11 cellular contexts compared by ENCODE assay signal in the genomic region with DNA sequence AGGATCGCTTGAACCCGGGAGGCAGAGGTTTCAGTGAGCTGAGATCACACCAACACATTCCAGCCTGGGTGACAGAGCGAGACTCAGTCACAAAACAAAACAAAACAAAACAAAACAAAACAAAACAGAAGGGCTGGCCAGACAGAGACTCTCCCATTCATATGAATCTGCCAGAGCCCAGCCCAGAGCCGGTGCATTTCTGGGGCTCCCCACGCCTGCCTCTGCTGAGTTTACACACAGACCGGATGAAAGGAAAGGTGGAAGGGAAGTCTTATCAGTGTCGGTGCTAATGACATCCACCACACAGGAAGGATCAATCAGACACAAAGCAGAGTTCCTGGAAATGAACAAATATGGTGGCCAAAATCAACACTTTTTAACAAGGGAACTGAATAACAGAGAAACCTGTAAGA. TPM values are rescaled to one million over a fixed set of nuclear protein-coding genes. Genes with fewer than 3 reads are reported as not detected.
DNase-seq lines count a peak whose midpoint lies in the region; TF ChIP-seq lines count a peak whose summit lies in the region.
"Had no signal": no experiment of that assay in that cellular context is flagged by ENCODE, and none has a peak within 500 bp of the region (broad histone marks: within the 10 kb centered on the region; RNA-seq: fewer than 3 reads in every experiment).

No MANE protein-coding gene starts in this region.

- no peaks in the 10 kb centered on the region for H3K9me3 ChIP-seq in KOPT-K1 (ENCODE audit: insufficient read depth, low read length, poor library complexity, severe bottlenecking)
- no peaks in the 10 kb centered on the region for H3K9me3 ChIP-seq in A673 (ENCODE audit: low read depth, low read length, poor library complexity, severe bottlenecking)

- POLR2A ChIA-PET in A673 (lab: Charles Lee; ENCODE audit: low non-redundant PET) = no interaction called here

- H3K4me3 ChIP-seq in lower leg skin (ENCODE audit: low read depth, poor library complexity, severe bottlenecking) (no peak overlapping the region), A673 (ENCODE audit: low read depth, low read length, poor library complexity, severe bottlenecking) (no peak overlapping the region), coronary artery (no peak overlapping the region)

- TF ChIP-seq CTCF in lower leg skin (IDR thresholded peaks at IDR 0.05) (no peak), A673 (conservative IDR thresholded peaks at IDR 0.05; ENCODE audit: low read depth, low read length) (no peak), coronary artery (IDR thresholded peaks at IDR 0.05) (no peak)

- H3K4me1 ChIP-seq in A673 (ENCODE audit: insufficient read depth, low read length, poor library complexity, severe bottlenecking) = no peaks in the 10 kb centered on the region

- CTCF ChIA-PET in A673 (lab: Charles Lee) = no interaction called here

- no peaks in the 10 kb centered on the region for H3K27me3 ChIP-seq in A673 (replicated peaks; ENCODE audit: insufficient read depth, low read depth, low read length, poor library complexity)

- no TSS peak for BruUV-seq in A673 (replicated peaks; lab: Mats Ljungman, UMichigan)

- H3K36me3 ChIP-seq in KOPT-K1 (ENCODE audit: insufficient read depth, low read length) (no peaks in the 10 kb centered on the region), A673 (ENCODE audit: insufficient read depth, low read length, poor library complexity, severe bottlenecking) (no peaks in the 10 kb centered on the region)

- intact Hi-C loops in lower leg skin (cut with DNase I; ENCODE audit: low total_unique reads) = no loop called here
- intact Hi-C loops in A673 (cut with micrococcal nuclease; ENCODE audit: unreplicated experiment) = no loop called here

- H3K27ac ChIP-seq in KOPT-K1 (ENCODE audit: low read depth, low read length, poor library complexity, severe bottlenecking) (peak overlapping the region; percentile 57), epithelial cell of prostate (peak overlapping the region; percentile 3), A673 (ENCODE audit: low read depth, low read length, poor library complexity, severe bottlenecking) (no peak overlapping the region), coronary artery (no peak overlapping the region)

- 39 to 55% methylated on average over 7 of the region's 7 CpGs for WGBS in lower leg skin, 2 donors

- peak; percentile 46 to 49 for DNase-seq in activated CD4-positive, alpha-beta T cell treated with anti-CD3 and anti-CD28 coated beads, Interleukin-2, amount 50 U/mL, for 48 hours
- DNase-seq in epithelial cell of prostate (ENCODE audit: low read depth, low spot score) (no peak), lower leg skin (ENCODE audit: low spot score in 2 of 2) (no peak), A673 (ENCODE audit: low spot score) (no peak), coronary artery (ENCODE audit: low spot score) (no peak), NCI-H1436 treated with DMSO at 0.1 percent for 48 hours (lab: John Stamatoyannopoulos, UW) (no peak)
- peak; percentile 17 for DNase-seq in stimulated activated CD4-positive, alpha-beta T cell treated with anti-CD3 and anti-CD28 coated beads, Interleukin-12 subunit alpha, Interleukin-12 subunit beta, amount 100 ng/mL, for 4 hours
- DNase-seq: DMS 273 treated with DMSO at 0.1 percent for 48 hours, H9, NCI-H446 had no signal

- TF ChIP-seq POLR2A in lower leg skin (IDR thresholded peaks at IDR 0.05) = no peak

RNA-seq across cellular contexts. Expression of gene TRAPPC6A, which starts 6.8 kb away (rescaled TPM):
- 10 to 100 TPM; 36.0 to 52.3 (median 47.9) TPM for total RNA-seq in lower leg skin
- total RNA-seq in A673 (2021) = 5.8 and 8.8 TPM in 2 replicates

RNA-seq across cellular contexts. Expression of gene BLOC1S3, which starts 7.4 kb away (rescaled TPM):
- total RNA-seq in lower leg skin = 10 to 100 TPM; 26.6 to 65.1 (median 31.4) TPM
- total RNA-seq in A673 (2021) = 8.7 and 9.1 TPM in 2 replicates

RNA-seq across cellular contexts. Expression of gene NKPD1, which starts 10.4 kb away (rescaled TPM):
- total RNA-seq in lower leg skin = 100 to 1,000 TPM in 1 of 4 donors, 10 to 100 TPM in 3; 42.0 to 100 (median 51.4) TPM
- total RNA-seq in A673 (2021) = 0.30 and 0.37 TPM in 2 replicates

Comparison
In these comparisons a context has a peak if more than half of its experiments do, and no peak if none do; other contexts are left out.
1. H3K27ac ChIP-seq: peak in KOPT-K1 (single experiment) and epithelial cell of prostate (single experiment); none in A673 (single experiment) and coronary artery (0 of 2).
2. DNase-seq: peak in activated CD4-positive, alpha-beta T cell treated with anti-CD3 and anti-CD28 coated beads, Interleukin-2, amount 50 U/mL, for 48 hours (2 of 2) and stimulated activated CD4-positive, alpha-beta T cell treated with anti-CD3 and anti-CD28 coated beads, Interleukin-12 subunit alpha, Interleukin-12 subunit beta, amount 100 ng/mL, for 4 hours (single experiment); none in epithelial cell of prostate (single experiment), lower leg skin (0 of 2), A673 (single experiment), coronary artery (single experiment) and NCI-H1436 treated with DMSO at 0.1 percent for 48 hours (single experiment).
3. RNA of gene NKPD1, which starts 10.4 kb away (total RNA-seq): 42.0 to 100 TPM in lower leg skin; 0.30 to 0.37 TPM in A673; every median in the first group is over 10 times any median in the second.